ENCODE assay signal across 1 cellular context in genomic region chr18:21747764-21748693, GRCh38.
TF ChIP-seq lines count a peak whose summit lies in the region.

No MANE protein-coding gene starts in this region.

TF ChIP-seq in GM23338, 12 proteins besides CTCF, POLR2A, EP300 and RAD21 (continued from another document):
- TF ChIP-seq ZNF462 (CRISPR knock-in tag; IDR thresholded peaks at IDR 0.05): no peak
- TF ChIP-seq REST (IDR thresholded peaks at IDR 0.05; ENCODE audit: unreplicated experiment): no peak
- TF ChIP-seq JUNB (IDR thresholded peaks at IDR 0.05; ENCODE audit: unreplicated experiment): no peak
- TF ChIP-seq ETS1 (IDR thresholded peaks at IDR 0.05): no peak
- TF ChIP-seq ZNF331 (CRISPR knock-in tag; IDR thresholded peaks at IDR 0.05; ENCODE audit: low read depth): no peak
- TF ChIP-seq CREB1 (CRISPR knock-in tag; IDR thresholded peaks at IDR 0.05; ENCODE audit: low read depth): no peak
